Comparison of ENCODE assay signal across 10 cellular contexts in genomic region chr17:28181568-28181967, GRCh38.
"Had no signal": no experiment of that assay in that cellular context is flagged by ENCODE, and none has a peak within 500 bp of the region (broad histone marks: within the 10 kb centered on the region; RNA-seq: fewer than 3 reads in every experiment).

No MANE protein-coding gene starts in this region.

- ATAC-seq: GM23338, HepG2 had no signal

- H3K4me3 ChIP-seq: GM23338 had no signal

- H3K9me3 Mint-ChIP-seq: IgD-negative memory B cell had no signal

- FAIRE-seq: H1, H54, HepG2 had no signal

- H3K27ac ChIP-seq: HL-60 had no signal

- H3K4me3 Mint-ChIP-seq: GM23338, H9, HFFc6, IgD-negative memory B cell had no signal

- H3K27ac Mint-ChIP-seq: GM23338, IgD-negative memory B cell had no signal

- DNase-seq: H9, HCEC 1CT, HFFc6, KBM-7 had no signal

- H3K27me3 Mint-ChIP-seq: IgD-negative memory B cell had no signal
